1 cellular context compared by ENCODE assay signal in the genomic region with DNA sequence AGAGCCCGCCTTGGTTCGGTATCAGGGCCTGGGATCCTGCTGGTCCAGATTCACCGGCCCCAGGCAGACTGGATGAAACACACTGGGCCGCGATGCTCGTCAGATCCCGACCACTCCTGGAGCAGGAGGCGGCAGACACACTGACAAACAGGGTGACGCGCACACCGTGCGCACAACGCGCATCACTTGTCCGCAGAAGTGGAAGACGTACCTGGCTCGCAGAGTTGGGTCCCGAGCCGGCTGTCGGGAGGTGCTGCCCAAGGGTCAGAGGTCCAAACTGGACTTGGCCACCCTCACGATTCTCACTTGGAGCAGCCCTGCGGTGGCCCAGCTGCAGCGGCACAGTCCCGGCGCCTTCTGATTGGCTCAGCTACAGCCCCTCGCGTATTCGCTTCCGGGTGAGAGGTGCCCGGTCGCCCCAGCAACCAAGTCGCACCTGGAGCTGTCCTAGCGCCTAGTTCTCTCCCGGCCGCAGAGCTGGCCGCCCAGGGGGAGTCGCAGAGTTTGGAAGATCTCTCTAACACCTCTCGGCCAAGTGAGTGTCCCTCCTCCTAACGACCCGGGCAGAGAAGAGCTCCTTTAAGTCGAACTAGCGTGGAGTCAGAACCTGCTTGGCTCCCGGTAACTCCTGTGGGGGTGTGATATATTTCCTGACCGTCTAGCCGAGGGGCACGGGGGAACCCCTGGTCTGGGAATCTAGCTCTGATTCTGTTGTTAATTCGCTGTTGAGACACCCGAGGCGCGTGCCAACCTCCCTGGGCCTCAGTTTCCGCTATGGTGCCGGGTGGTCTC.
TF ChIP-seq lines count a peak whose summit lies in the region.

A gene with protein sequence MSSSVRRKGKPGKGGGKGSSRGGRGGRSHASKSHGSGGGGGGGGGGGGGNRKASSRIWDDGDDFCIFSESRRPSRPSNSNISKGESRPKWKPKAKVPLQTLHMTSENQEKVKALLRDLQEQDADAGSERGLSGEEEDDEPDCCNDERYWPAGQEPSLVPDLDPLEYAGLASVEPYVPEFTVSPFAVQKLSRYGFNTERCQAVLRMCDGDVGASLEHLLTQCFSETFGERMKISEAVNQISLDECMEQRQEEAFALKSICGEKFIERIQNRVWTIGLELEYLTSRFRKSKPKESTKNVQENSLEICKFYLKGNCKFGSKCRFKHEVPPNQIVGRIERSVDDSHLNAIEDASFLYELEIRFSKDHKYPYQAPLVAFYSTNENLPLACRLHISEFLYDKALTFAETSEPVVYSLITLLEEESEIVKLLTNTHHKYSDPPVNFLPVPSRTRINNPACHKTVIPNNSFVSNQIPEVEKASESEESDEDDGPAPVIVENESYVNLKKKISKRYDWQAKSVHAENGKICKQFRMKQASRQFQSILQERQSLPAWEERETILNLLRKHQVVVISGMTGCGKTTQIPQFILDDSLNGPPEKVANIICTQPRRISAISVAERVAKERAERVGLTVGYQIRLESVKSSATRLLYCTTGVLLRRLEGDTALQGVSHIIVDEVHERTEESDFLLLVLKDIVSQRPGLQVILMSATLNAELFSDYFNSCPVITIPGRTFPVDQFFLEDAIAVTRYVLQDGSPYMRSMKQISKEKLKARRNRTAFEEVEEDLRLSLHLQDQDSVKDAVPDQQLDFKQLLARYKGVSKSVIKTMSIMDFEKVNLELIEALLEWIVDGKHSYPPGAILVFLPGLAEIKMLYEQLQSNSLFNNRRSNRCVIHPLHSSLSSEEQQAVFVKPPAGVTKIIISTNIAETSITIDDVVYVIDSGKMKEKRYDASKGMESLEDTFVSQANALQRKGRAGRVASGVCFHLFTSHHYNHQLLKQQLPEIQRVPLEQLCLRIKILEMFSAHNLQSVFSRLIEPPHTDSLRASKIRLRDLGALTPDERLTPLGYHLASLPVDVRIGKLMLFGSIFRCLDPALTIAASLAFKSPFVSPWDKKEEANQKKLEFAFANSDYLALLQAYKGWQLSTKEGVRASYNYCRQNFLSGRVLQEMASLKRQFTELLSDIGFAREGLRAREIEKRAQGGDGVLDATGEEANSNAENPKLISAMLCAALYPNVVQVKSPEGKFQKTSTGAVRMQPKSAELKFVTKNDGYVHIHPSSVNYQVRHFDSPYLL (N-terminal part only) (minus strand): TSS at position 359 of the 792 bp plus-strand sequence. CDS start 7,529 bp downstream, outside the sequence.
Gene MORN2 (plus strand): TSS at position 401 of the 792 bp plus-strand sequence.

TF ChIP-seq in HepG2, 621 proteins besides CTCF, POLR2A, EP300 and RAD21 (continued from another document and continues in another):
- TF ChIP-seq, protein P1, sequence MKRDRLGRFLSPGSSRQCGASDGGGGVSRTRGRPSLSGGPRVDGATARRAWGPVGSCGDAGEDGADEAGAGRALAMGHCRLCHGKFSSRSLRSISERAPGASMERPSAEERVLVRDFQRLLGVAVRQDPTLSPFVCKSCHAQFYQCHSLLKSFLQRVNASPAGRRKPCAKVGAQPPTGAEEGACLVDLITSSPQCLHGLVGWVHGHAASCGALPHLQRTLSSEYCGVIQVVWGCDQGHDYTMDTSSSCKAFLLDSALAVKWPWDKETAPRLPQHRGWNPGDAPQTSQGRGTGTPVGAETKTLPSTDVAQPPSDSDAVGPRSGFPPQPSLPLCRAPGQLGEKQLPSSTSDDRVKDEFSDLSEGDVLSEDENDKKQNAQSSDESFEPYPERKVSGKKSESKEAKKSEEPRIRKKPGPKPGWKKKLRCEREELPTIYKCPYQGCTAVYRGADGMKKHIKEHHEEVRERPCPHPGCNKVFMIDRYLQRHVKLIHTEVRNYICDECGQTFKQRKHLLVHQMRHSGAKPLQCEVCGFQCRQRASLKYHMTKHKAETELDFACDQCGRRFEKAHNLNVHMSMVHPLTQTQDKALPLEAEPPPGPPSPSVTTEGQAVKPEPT (CRISPR knock-in tag; IDR thresholded peaks at IDR 0.05; ENCODE audit: low read depth), result 0 out of 2 replicates have a peak, but pooled peaks have one; percentile 80
- TF ChIP-seq ZFP36L1 (CRISPR knock-in tag; IDR thresholded peaks at IDR 0.05) (0 out of 2 replicates have a peak, but pooled peaks have one; percentile 20), ZBTB7A (CRISPR knock-in tag; IDR thresholded peaks at IDR 0.05) (no peak), TAF15 (IDR thresholded peaks at IDR 0.05; ENCODE audit: low read depth, low read length, poor library complexity, severe bottlenecking) (no peak), ZNF839 (CRISPR knock-in tag; IDR thresholded peaks at IDR 0.05; ENCODE audit: borderline replicate concordance) (peak; percentile 89), RXRA (CRISPR knock-in tag; IDR thresholded peaks at IDR 0.05) (peak; percentile 78), IRX3 (CRISPR knock-in tag; IDR thresholded peaks at IDR 0.05; ENCODE audit: borderline replicate concordance, low read depth) (0 out of 2 replicates have a peak, but pooled peaks have one; percentile 88), SSRP1 (CRISPR knock-in tag; IDR thresholded peaks at IDR 0.05) (no peak), TBX3 (IDR thresholded peaks at IDR 0.05; ENCODE audit: borderline replicate concordance) (peak; percentile 90), ZBTB3 (CRISPR knock-in tag; IDR thresholded peaks at IDR 0.05; ENCODE audit: borderline replicate concordance, low read depth) (peak; percentile 69; the same call in 1 of the 2 replicates), MLLT10 (CRISPR knock-in tag; IDR thresholded peaks at IDR 0.05) (no peak), ZNF234 (CRISPR knock-in tag; conservative IDR thresholded peaks at IDR 0.05) (no peak), RFXAP (CRISPR knock-in tag; IDR thresholded peaks at IDR 0.05; ENCODE audit: borderline replicate concordance) (peak; percentile 91; the same call in 1 of the 2 replicates), ZNF24 (IDR thresholded peaks at IDR 0.05) (no peak), NBN (conservative IDR thresholded peaks at IDR 0.05) (no peak), ZNF362 (CRISPR knock-in tag; IDR thresholded peaks at IDR 0.05; ENCODE audit: borderline replicate concordance) (peak; percentile 58; the same call in 1 of the 2 replicates), CCAR2 (optimal IDR thresholded peaks at IDR 0.05; ENCODE audit: low read depth, low read length) (no peak), EED (CRISPR knock-in tag; IDR thresholded peaks at IDR 0.05) (peak; percentile 98; the same call in 1 of the 2 replicates), ZNF367 (CRISPR knock-in tag; IDR thresholded peaks at IDR 0.05; ENCODE audit: borderline replicate concordance) (no peak), WIZ (CRISPR knock-in tag; IDR thresholded peaks at IDR 0.05) (peak; percentile 94; the same call in 1 of the 2 replicates), TBP (CRISPR knock-in tag; IDR thresholded peaks at IDR 0.05) (0 out of 2 replicates have a peak, but pooled peaks have one; percentile 40), SNAPC4 (CRISPR knock-in tag; IDR thresholded peaks at IDR 0.05) (peak; percentile 67; the same call in 1 of the 2 replicates)
- TF ChIP-seq, protein P2, sequence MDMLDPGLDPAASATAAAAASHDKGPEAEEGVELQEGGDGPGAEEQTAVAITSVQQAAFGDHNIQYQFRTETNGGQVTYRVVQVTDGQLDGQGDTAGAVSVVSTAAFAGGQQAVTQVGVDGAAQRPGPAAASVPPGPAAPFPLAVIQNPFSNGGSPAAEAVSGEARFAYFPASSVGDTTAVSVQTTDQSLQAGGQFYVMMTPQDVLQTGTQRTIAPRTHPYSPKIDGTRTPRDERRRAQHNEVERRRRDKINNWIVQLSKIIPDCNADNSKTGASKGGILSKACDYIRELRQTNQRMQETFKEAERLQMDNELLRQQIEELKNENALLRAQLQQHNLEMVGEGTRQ (IDR thresholded peaks at IDR 0.05; ENCODE audit: low read depth, low read length), result no peak
- TF ChIP-seq, protein P2 (CRISPR knock-in tag; IDR thresholded peaks at IDR 0.05; ENCODE audit: borderline replicate concordance), result peak; percentile 29; the same call in 1 of the 2 replicates
- TF ChIP-seq, protein P3, sequence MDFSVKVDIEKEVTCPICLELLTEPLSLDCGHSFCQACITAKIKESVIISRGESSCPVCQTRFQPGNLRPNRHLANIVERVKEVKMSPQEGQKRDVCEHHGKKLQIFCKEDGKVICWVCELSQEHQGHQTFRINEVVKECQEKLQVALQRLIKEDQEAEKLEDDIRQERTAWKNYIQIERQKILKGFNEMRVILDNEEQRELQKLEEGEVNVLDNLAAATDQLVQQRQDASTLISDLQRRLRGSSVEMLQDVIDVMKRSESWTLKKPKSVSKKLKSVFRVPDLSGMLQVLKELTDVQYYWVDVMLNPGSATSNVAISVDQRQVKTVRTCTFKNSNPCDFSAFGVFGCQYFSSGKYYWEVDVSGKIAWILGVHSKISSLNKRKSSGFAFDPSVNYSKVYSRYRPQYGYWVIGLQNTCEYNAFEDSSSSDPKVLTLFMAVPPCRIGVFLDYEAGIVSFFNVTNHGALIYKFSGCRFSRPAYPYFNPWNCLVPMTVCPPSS (IDR thresholded peaks at IDR 0.05), result no peak
- TF ChIP-seq, protein P4, sequence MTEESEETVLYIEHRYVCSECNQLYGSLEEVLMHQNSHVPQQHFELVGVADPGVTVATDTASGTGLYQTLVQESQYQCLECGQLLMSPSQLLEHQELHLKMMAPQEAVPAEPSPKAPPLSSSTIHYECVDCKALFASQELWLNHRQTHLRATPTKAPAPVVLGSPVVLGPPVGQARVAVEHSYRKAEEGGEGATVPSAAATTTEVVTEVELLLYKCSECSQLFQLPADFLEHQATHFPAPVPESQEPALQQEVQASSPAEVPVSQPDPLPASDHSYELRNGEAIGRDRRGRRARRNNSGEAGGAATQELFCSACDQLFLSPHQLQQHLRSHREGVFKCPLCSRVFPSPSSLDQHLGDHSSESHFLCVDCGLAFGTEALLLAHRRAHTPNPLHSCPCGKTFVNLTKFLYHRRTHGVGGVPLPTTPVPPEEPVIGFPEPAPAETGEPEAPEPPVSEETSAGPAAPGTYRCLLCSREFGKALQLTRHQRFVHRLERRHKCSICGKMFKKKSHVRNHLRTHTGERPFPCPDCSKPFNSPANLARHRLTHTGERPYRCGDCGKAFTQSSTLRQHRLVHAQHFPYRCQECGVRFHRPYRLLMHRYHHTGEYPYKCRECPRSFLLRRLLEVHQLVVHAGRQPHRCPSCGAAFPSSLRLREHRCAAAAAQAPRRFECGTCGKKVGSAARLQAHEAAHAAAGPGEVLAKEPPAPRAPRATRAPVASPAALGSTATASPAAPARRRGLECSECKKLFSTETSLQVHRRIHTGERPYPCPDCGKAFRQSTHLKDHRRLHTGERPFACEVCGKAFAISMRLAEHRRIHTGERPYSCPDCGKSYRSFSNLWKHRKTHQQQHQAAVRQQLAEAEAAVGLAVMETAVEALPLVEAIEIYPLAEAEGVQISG (CRISPR knock-in tag; IDR thresholded peaks at IDR 0.05), result peak; percentile 84
- TF ChIP-seq, protein P5, sequence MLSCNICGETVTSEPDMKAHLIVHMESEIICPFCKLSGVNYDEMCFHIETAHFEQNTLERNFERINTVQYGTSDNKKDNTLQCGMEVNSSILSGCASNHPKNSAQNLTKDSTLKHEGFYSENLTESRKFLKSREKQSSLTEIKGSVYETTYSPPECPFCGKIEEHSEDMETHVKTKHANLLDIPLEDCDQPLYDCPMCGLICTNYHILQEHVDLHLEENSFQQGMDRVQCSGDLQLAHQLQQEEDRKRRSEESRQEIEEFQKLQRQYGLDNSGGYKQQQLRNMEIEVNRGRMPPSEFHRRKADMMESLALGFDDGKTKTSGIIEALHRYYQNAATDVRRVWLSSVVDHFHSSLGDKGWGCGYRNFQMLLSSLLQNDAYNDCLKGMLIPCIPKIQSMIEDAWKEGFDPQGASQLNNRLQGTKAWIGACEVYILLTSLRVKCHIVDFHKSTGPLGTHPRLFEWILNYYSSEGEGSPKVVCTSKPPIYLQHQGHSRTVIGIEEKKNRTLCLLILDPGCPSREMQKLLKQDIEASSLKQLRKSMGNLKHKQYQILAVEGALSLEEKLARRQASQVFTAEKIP (CRISPR knock-in tag; IDR thresholded peaks at IDR 0.05; ENCODE audit: borderline replicate concordance), result no peak
